ENCODE assay signal across 13 cellular contexts in genomic region chr13:30453727-30454126, GRCh38. TPM values are rescaled to one million over a fixed set of nuclear protein-coding genes. Genes with fewer than 3 reads are reported as not detected.
A peak's percentile ranks its signal among the peaks of the same experiment; 100 is the strongest.
DNase-seq lines count a peak whose midpoint lies in the region; ATAC-seq and TF ChIP-seq lines count a peak whose summit lies in the region.
"Had no signal": no experiment of that assay in that cellular context is flagged by ENCODE, and none has a peak within 500 bp of the region (broad histone marks: within the 10 kb centered on the region; RNA-seq: fewer than 3 reads in every experiment).

No MANE protein-coding gene starts in this region.

- H3K27ac Mint-ChIP-seq in naive thymus-derived CD8-positive, alpha-beta T cell = peak overlapping the region in 1 of 10 donors; percentile 58

- peaks cover 51% of the 10 kb centered on the region for H3K36me3 ChIP-seq in DOHH2 (ENCODE audit: control insufficient read depth, low read length)

- peaks cover 68% of the 10 kb centered on the region for H3F3A ChIP-seq in DOHH2 (ENCODE audit: control insufficient read depth, insufficient read depth)

- DNase-seq in HT-29 (ENCODE audit: low spot score) (peak; percentile 62), SK-MEL-5 (ENCODE audit: low read depth, low spot score) (peak; percentile 57), lung microvascular endothelial cell (ENCODE audit: low read depth in 2 of 2) (peak; percentile 12 to 32), epidermal melanocyte (ENCODE audit: insufficient read length, low spot score) (no peak), NCI-H2029 (lab: John Stamatoyannopoulos, UW) (no peak), D341Med (ENCODE audit: low spot score) (no peak)
- no peak for DNase-seq in naive thymus-derived CD8-positive, alpha-beta T cell
- DNase-seq: activated T-cell treated with anti-CD3 and anti-CD28 coated beads, Interleukin-2, amount 50 U/mL, for 4 hours; KG1; midbrain; NCI-H446 treated with DMSO at 0.1 percent for 48 hours had no signal

- ATAC-seq in naive thymus-derived CD8-positive, alpha-beta T cell = no peak
- ATAC-seq: activated T-cell treated with anti-CD3 and anti-CD28 coated beads, Interleukin-2, amount 50 U/mL, for 4 hours had no signal

- no peaks in the 10 kb centered on the region for H3K9me3 Mint-ChIP-seq in naive thymus-derived CD8-positive, alpha-beta T cell
- H3K9me3 Mint-ChIP-seq: activated T-cell treated with anti-CD3 and anti-CD28 coated beads, Interleukin-2, amount 50 U/mL, for 4 hours had no signal

- peak; percentile 55 for TF ChIP-seq CTCF in DOHH2 (IDR thresholded peaks at IDR 0.05; ENCODE audit: low read depth, low read length, poor library complexity, severe bottlenecking)

- H3K4me1 Mint-ChIP-seq in naive thymus-derived CD8-positive, alpha-beta T cell = peaks cover 0 to 22% (median 15%) of the 10 kb centered on the region in 4 donors

- no peaks in the 10 kb centered on the region for H3K27me3 ChIP-seq in DOHH2 (ENCODE audit: control insufficient read depth, low read length)
- H3K27me3 ChIP-seq: hepatocyte had no signal

- peak overlapping the region; percentile 36 for H3K4me2 ChIP-seq in DOHH2 (ENCODE audit: low read length)
- H3K4me2 ChIP-seq: hepatocyte had no signal

- peaks cover 77% of the 10 kb centered on the region for H3K4me1 ChIP-seq in DOHH2 (ENCODE audit: control insufficient read depth, low read length)

- no peak overlapping the region for H3K4me3 Mint-ChIP-seq in naive thymus-derived CD8-positive, alpha-beta T cell
- H3K4me3 Mint-ChIP-seq: activated T-cell treated with anti-CD3 and anti-CD28 coated beads, Interleukin-2, amount 50 U/mL, for 4 hours had no signal

- in situ Hi-C loops in SK-MEL-5 (cut with HindIII; ENCODE audit: low pct_unique_long_range_greater_than_20kb, low sequenced_read_pairs) = no loop called here

- H3K79me2 ChIP-seq in DOHH2 (ENCODE audit: control insufficient read depth, low read length) = peaks cover 74% of the 10 kb centered on the region
- H3K79me2 ChIP-seq: hepatocyte had no signal

- POLR2A ChIA-PET in naive thymus-derived CD8-positive, alpha-beta T cell (lab: Charles Lee) = interaction anchor here (1.5 kb wide), 1 partner anchor 12 kb away, joined by 3 read pairs; the partner anchor contains the start of gene HMGB1

- no peaks in the 10 kb centered on the region for H4K20me1 ChIP-seq in DOHH2 (ENCODE audit: control insufficient read depth, insufficient read depth, low read depth, low read length)

- no peaks in the 10 kb centered on the region for H3K27me3 Mint-ChIP-seq in naive thymus-derived CD8-positive, alpha-beta T cell

- H3K9me3 ChIP-seq in DOHH2 (ENCODE audit: control insufficient read depth, insufficient read depth, low read length) = no peaks in the 10 kb centered on the region

- 0 out of 2 replicates have a peak overlapping the region, but pooled peaks have one; percentile 13 for H3K4me3 ChIP-seq in DOHH2 (ENCODE audit: low read length)
- H3K4me3 ChIP-seq: hepatocyte had no signal

- peaks cover 0 to 15% (median 4%) of the 10 kb centered on the region in 3 donors for H3K36me3 Mint-ChIP-seq in naive thymus-derived CD8-positive, alpha-beta T cell

- H3K27ac ChIP-seq in DOHH2 (ENCODE audit: low read depth, low read length) = peak overlapping the region; percentile 52
- H3K27ac ChIP-seq: hepatocyte had no signal

- H3K9me2 ChIP-seq in DOHH2 (replicated peaks; ENCODE audit: control insufficient read depth, low read length) = no peaks in the 10 kb centered on the region

RNA-seq across cellular contexts. Expression of gene HMGB1, which starts 12.0 kb away (rescaled TPM):
- total RNA-seq in HT-29 (2014; rRNA removed; shearing (Covaris generic)) = 579 and 669 TPM in 2 replicates
- total RNA-seq in SK-MEL-5 (2014; rRNA removed; shearing (Covaris generic)) = 475 and 507 TPM in 2 replicates
- polyA plus RNA-seq in SK-MEL-5 (2015; cell fraction: cytosol; rRNA removed) = 366 and 403 TPM in 2 replicates
- polyA plus RNA-seq in SK-MEL-5 (2015; cell fraction: nucleus; rRNA removed) = 860 and 921 TPM in 2 replicates
- total RNA-seq in lung microvascular endothelial cell = 90.1 and 104 TPM in 2 replicates
- 100 to 1,000 TPM; 363 to 385 TPM for total RNA-seq in naive thymus-derived CD8-positive, alpha-beta T cell
- polyA plus RNA-seq in naive thymus-derived CD8-positive, alpha-beta T cell = 100 to 1,000 TPM; 468 to 703 (median 554) TPM

RNA-seq across cellular contexts. Expression of gene UBE2L5, which starts 31.4 kb away (rescaled TPM):
- total RNA-seq in HT-29 (2014; rRNA removed; shearing (Covaris generic)) = not detected in 2 replicates
- not detected in 2 replicates for total RNA-seq in SK-MEL-5 (2014; rRNA removed; shearing (Covaris generic))
- polyA plus RNA-seq in SK-MEL-5 (2015; cell fraction: cytosol; rRNA removed) = not detected in 2 replicates
- polyA plus RNA-seq in SK-MEL-5 (2015; cell fraction: nucleus; rRNA removed) = not detected in 2 replicates
- not detected in 2 replicates for total RNA-seq in lung microvascular endothelial cell
- total RNA-seq in naive thymus-derived CD8-positive, alpha-beta T cell = not detected
- polyA plus RNA-seq in naive thymus-derived CD8-positive, alpha-beta T cell = not detected
- total RNA-seq: activated T-cell treated with anti-CD3 and anti-CD28 coated beads, Interleukin-2, amount 50 U/mL, for 4 hours; hepatocyte had no signal
- polyA plus RNA-seq: hepatocyte had no signal

Comparison
In these comparisons a context has a peak if more than half of its experiments do, and no peak if none do; other contexts are left out.
1. DNase-seq: peak in HT-29 (single experiment), SK-MEL-5 (single experiment) and lung microvascular endothelial cell (2 of 2); none in epidermal melanocyte (single experiment), NCI-H2029 (single experiment), D341Med (single experiment) and naive thymus-derived CD8-positive, alpha-beta T cell (0 of 10).